1 cellular context compared by ENCODE assay signal in the genomic region with DNA sequence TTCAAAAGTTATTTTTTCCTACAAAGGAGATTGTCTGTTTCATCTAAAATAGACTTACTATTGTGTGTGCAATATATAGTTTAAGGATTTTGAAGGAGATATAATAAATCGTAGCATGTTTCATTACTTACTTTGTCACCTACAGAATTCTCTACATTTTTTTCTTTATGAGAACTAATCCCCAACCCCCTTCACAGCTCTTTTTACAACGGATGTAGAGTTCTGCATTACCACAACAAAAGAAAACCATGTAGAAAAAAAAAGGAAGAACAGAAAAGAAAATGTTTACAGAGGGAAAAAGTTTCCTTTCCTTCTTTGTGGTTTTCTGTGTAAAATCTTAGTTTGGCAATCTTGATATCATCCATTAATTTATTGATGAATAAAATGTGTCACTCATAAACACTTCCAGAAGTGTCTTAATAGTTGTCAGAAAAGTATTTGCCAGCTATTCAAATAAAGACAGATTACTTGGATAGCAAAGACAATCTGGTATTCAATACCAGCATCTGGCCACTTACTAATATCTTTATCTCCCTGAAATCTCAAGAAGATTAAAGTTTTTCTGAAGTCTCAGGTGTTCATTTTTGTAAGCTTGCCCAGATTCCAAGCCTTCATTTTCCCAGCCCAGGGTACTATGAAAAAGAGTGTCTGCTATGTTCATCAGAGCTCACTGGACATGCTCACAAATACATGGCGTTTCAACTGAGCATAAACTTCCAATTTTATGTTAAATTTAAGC.
TF ChIP-seq lines count a peak whose summit lies in the region.

No MANE protein-coding gene starts in this region.

TF ChIP-seq in endothelial cell of umbilical vein, 7 proteins besides CTCF, POLR2A, EP300 and RAD21:
- no peak for TF ChIP-seq MAX (IDR thresholded peaks at IDR 0.05; ENCODE audit: insufficient read depth, insufficient read length)
- no peak for TF ChIP-seq JUN (IDR thresholded peaks at IDR 0.05; ENCODE audit: borderline replicate concordance, insufficient read depth, insufficient read length, low read depth)
- no peak for TF ChIP-seq POLR2AphosphoS5 (IDR thresholded peaks at IDR 0.05; ENCODE audit: insufficient read depth, low read depth, low read length)
- TF ChIP-seq GATA2 (IDR thresholded peaks at IDR 0.05; ENCODE audit: insufficient read depth, insufficient read length, low read depth, low read length) = no peak
- TF ChIP-seq EZH2 (IDR thresholded peaks at IDR 0.05; ENCODE audit: borderline replicate concordance, low read depth, low read length, severe bottlenecking) = no peak
- TF ChIP-seq MYC (IDR thresholded peaks at IDR 0.05; ENCODE audit: low read depth, low read length) = no peak
- TF ChIP-seq FOS (IDR thresholded peaks at IDR 0.05; ENCODE audit: borderline replicate concordance, insufficient read depth, low read length) = no peak
TF ChIP-seq in endothelial cell of umbilical vein: peak in this region for 0.
